Comparison of ENCODE assay signal across 8 cellular contexts in the genomic region with DNA sequence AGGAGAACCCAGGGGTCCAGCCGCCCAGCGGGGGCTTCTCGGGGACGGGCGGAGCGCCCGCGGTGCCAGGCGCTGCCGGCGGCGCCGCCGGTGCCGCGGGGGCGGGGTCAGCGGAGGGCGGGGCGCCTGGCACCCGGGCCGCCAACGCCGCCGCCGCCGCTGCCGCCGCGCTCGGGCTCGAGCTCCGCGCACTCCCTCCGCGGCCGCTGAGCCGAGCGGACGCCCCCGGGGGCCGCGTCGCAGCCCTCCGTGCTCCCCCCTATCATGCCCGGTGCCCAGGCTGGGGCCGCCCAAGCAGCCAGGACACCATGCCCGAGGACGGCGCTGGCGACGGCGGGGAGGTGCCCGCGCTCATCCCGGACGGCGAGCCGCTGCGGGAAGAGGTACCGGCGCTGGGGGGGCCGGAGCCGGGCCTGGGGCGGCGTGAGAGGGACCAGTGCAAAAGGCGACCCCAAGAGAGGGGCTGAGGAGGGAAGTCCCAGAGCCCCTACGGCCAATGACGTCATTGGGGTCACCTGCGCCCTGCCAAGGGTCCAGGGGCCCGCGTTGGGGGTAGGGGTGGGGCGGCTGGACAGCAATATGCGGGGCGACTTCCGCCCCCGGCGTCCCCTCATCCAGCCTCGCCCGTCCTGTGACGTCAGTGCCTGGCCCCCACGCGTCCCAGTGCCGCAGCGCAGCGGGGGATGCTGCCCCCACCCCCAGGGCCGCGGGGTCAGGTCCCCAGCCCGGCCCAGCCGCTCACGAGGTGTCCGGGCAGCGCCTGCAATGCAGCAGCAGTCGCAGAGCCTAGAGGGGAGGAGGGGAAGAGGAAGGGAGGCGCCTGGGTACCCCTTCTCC. TPM values are rescaled to one million over a fixed set of nuclear protein-coding genes. Genes with fewer than 3 reads are reported as not detected.
DNase-seq lines count a peak whose midpoint lies in the region; ATAC-seq, FAIRE-seq and TF ChIP-seq lines count a peak whose summit lies in the region.

A gene (plus strand): TSS at position 189 of the 837 bp plus-strand sequence. CDS start 120 bp downstream, at position 309.

- peak within 1 kb of the TSS; percentile 51 for H3K4me3 ChIP-seq in Jurkat, Clone E6-1 (ENCODE audit: low read length)
- H3K4me3 ChIP-seq in choroid plexus epithelial cell (ENCODE audit: low read depth, low read length), result peak within 1 kb of the TSS; percentile 34

- H3K27me3 Mint-ChIP-seq in CD14-positive monocyte (ENCODE audit: low read depth in 3 of 3) (peaks cover 39 to 51% (median 39%) of the 10 kb centered on the region in 3 donors), nephron (ENCODE audit: low read depth) (peaks cover 61% of the 10 kb centered on the region)

- no peak for FAIRE-seq in GM19239 (lab: Jason Lieb, UNC)

- H3K4me1 Mint-ChIP-seq in CD14-positive monocyte, result peaks cover 33% of the 10 kb centered on the region
- H3K4me1 Mint-ChIP-seq in nephron, result peaks cover 16% of the 10 kb centered on the region

- DNase-seq in CD14-positive monocyte (ENCODE audit: low spot score) (no peak), choroid plexus epithelial cell (ENCODE audit: low read depth) (no peak), GM19239 (ENCODE audit: insufficient read length, low spot score) (no peak)
- no peak for DNase-seq in Jurkat, Clone E6-1 (ENCODE audit: low read depth, low spot score)

- peaks cover 0 to 7% (median 4%) of the 10 kb centered on the region in 7 donors for H3K9me3 Mint-ChIP-seq in CD14-positive monocyte
- H3K9me3 Mint-ChIP-seq in nephron, result no peaks in the 10 kb centered on the region

- H3K27ac Mint-ChIP-seq in CD14-positive monocyte (no peak within 1 kb of the TSS), nephron (peak within 1 kb of the TSS in 2 of 3 experiments; percentile 8 to 18)

- ATAC-seq in HG02623 (IDR thresholded peaks at IDR 0.05; ENCODE audit: unreplicated experiment), result no peak
- no peak for ATAC-seq in GM18511 (IDR thresholded peaks at IDR 0.05; ENCODE audit: unreplicated experiment)
- no peak for ATAC-seq in GM21576 (IDR thresholded peaks at IDR 0.05; ENCODE audit: unreplicated experiment)

- intact Hi-C loops in CD14-positive monocyte (cut with micrococcal nuclease), result no loop called here

- TF ChIP-seq CTCF in CD14-positive monocyte (IDR thresholded peaks at IDR 0.05), result no peak
- TF ChIP-seq CTCF in choroid plexus epithelial cell (conservative IDR thresholded peaks at IDR 0.05; ENCODE audit: low read depth, low read length), result no peak
- TF ChIP-seq CTCF in nephron (IDR thresholded peaks at IDR 0.05; ENCODE audit: unreplicated experiment in 3 of 3), result no peak

- H3K4me3 Mint-ChIP-seq in CD14-positive monocyte (peak within 1 kb of the TSS; percentile 37 to 94), nephron (peak within 1 kb of the TSS; percentile 86 to 92 (median 89))

- H3K36me3 Mint-ChIP-seq in CD14-positive monocyte (peaks cover 4 to 7% of the 10 kb centered on the region in 2 donors), nephron (ENCODE audit: low read depth) (no peaks in the 10 kb centered on the region)

RNA-seq across cellular contexts. Expression of the gene that starts here (rescaled TPM):
- not detected for polyA plus RNA-seq in CD14-positive monocyte
- 4.5 TPM for polyA plus RNA-seq in Jurkat, Clone E6-1 (2012; ENCODE audit: insufficient read depth, insufficient read length)

Comparison
In these comparisons a context has a peak if more than half of its experiments do, and no peak if none do; other contexts are left out.
1. H3K27ac Mint-ChIP-seq: peak in nephron (2 of 3); none in CD14-positive monocyte (0 of 7).